ENCODE assay signal across 33 cellular contexts in genomic region chr4:96509039-96509741, GRCh38.
"Had no signal": no experiment of that assay in that cellular context is flagged by ENCODE, and none has a peak within 500 bp of the region (broad histone marks: within the 10 kb centered on the region; RNA-seq: fewer than 3 reads in every experiment).

No MANE protein-coding gene starts in this region.

- H3K4me2 ChIP-seq: PC-9 had no signal

- ATAC-seq: Panc1, Right ventricle myocardium inferior, SK-N-SH treated with all-trans-retinoic acid at 6 μM for 48 hours had no signal

- H2AFZ ChIP-seq: PC-9 had no signal

- H3K4me1 ChIP-seq: SJCRH30 had no signal

- H3K27me3 ChIP-seq: MG63, SJCRH30 had no signal

- H3K4me3 ChIP-seq: MG63, PC-9, SJCRH30, SK-N-MC had no signal

- FAIRE-seq: RCC 7860 had no signal

- H3K27ac ChIP-seq: PC-9, RWPE1, SJCRH30, SK-N-MC had no signal

- DNase-seq: Kasumi-1, MG63, NCI-H1048, NCI-H1092 treated with DMSO at 0.1 percent for 48 hours, NCI-H1105 treated with DMSO at 0.1 percent for 48 hours, NCI-H1417, NCI-H1436, NCI-H146, NCI-H1694, NCI-H187, NCI-H1930, NCI-H2029 treated with DMSO at 0.1 percent for 48 hours, NCI-H2081 treated with DMSO at 0.1 percent for 48 hours, NCI-H2107, NCI-H2171, NCI-H226, NCI-H446 treated with DMSO at 0.1 percent for 48 hours, NCI-H510A, NCI-H524, NCI-H526, NCI-H69, NCI-H748 treated with DMSO at 0.1 percent for 48 hours, NCI-H82, PC-9, SHP77, SIG-M5, SJCRH30 had no signal

- H3K9me3 ChIP-seq: MG63, SJCRH30 had no signal

- H3K36me3 ChIP-seq: MG63, SJCRH30 had no signal
